Comparison of ENCODE assay signal across 1 cellular context in the genomic region with DNA sequence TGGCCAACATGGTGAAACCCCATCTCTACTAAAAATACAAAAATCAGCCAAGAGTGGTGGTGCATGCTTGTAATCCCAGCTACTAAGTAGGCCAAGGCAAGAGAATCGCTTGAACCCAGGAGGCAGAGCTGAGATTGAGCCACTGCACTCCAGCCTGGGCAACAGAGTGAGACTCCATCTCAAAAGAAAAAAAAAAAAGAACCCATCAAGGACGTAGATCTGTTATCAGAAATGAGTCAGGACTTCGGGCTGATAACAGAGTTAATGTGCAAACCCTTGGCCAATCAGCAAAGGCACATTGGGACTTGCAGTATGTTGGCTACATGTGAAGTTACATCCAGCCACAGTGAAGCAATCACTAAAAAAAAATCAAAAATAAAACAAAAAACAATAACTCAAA.
TF ChIP-seq lines count a peak whose summit lies in the region.

No MANE protein-coding gene starts in this region.

TF ChIP-seq in K562, 482 proteins besides CTCF, POLR2A, EP300 and RAD21 (continued from another document and continues in another):
- TF ChIP-seq, protein P1, sequence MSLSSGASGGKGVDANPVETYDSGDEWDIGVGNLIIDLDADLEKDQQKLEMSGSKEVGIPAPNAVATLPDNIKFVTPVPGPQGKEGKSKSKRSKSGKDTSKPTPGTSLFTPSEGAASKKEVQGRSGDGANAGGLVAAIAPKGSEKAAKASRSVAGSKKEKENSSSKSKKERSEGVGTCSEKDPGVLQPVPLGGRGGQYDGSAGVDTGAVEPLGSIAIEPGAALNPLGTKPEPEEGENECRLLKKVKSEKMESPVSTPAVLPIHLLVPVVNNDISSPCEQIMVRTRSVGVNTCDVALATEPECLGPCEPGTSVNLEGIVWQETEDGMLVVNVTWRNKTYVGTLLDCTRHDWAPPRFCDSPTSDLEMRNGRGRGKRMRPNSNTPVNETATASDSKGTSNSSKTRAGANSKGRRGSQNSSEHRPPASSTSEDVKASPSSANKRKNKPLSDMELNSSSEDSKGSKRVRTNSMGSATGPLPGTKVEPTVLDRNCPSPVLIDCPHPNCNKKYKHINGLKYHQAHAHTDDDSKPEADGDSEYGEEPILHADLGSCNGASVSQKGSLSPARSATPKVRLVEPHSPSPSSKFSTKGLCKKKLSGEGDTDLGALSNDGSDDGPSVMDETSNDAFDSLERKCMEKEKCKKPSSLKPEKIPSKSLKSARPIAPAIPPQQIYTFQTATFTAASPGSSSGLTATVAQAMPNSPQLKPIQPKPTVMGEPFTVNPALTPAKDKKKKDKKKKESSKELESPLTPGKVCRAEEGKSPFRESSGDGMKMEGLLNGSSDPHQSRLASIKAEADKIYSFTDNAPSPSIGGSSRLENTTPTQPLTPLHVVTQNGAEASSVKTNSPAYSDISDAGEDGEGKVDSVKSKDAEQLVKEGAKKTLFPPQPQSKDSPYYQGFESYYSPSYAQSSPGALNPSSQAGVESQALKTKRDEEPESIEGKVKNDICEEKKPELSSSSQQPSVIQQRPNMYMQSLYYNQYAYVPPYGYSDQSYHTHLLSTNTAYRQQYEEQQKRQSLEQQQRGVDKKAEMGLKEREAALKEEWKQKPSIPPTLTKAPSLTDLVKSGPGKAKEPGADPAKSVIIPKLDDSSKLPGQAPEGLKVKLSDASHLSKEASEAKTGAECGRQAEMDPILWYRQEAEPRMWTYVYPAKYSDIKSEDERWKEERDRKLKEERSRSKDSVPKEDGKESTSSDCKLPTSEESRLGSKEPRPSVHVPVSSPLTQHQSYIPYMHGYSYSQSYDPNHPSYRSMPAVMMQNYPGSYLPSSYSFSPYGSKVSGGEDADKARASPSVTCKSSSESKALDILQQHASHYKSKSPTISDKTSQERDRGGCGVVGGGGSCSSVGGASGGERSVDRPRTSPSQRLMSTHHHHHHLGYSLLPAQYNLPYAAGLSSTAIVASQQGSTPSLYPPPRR (CRISPR knock-in tag; IDR thresholded peaks at IDR 0.05; ENCODE audit: borderline replicate concordance): no peak
- TF ChIP-seq HDAC1 (IDR thresholded peaks at IDR 0.05) (no peak), ZNF133 (CRISPR knock-in tag; IDR thresholded peaks at IDR 0.05) (no peak), NFIC (IDR thresholded peaks at IDR 0.05) (no peak), ZNF12 (CRISPR knock-in tag; IDR thresholded peaks at IDR 0.05) (no peak), BRCA1 (IDR thresholded peaks at IDR 0.05) (no peak), BRCA1 (CRISPR knock-in tag; IDR thresholded peaks at IDR 0.05) (no peak), NFXL1 (CRISPR knock-in tag; IDR thresholded peaks at IDR 0.05) (no peak), SMARCC2 (IDR thresholded peaks at IDR 0.05; ENCODE audit: low read depth) (peak; percentile 29; the same call in 1 of the 2 replicates), BHLHE40 (IDR thresholded peaks at IDR 0.05; ENCODE audit: low read length) (no peak), ZKSCAN3 (CRISPR knock-in tag; IDR thresholded peaks at IDR 0.05) (no peak), HIVEP1 (CRISPR knock-in tag; IDR thresholded peaks at IDR 0.05) (no peak), TBL1XR1 (IDR thresholded peaks at IDR 0.05; ENCODE audit: low read length in 2 of 2) (no peak), ZNF644 (tag; IDR thresholded peaks at IDR 0.05; ENCODE audit: low read depth) (no peak), PHF20 (IDR thresholded peaks at IDR 0.05; ENCODE audit: partially characterized antibody) (no peak), ZNF507 (tag; conservative IDR thresholded peaks at IDR 0.05) (no peak), SUPT5H (IDR thresholded peaks at IDR 0.05) (no peak), NFATC3 (IDR thresholded peaks at IDR 0.05) (no peak), ZNF778 (CRISPR knock-in tag; IDR thresholded peaks at IDR 0.05) (no peak), ZNF354B (CRISPR knock-in tag; IDR thresholded peaks at IDR 0.05) (no peak), CSDE1 (IDR thresholded peaks at IDR 0.05) (no peak), IRF2 (CRISPR knock-in tag; IDR thresholded peaks at IDR 0.05) (no peak), TRIM24 (IDR thresholded peaks at IDR 0.05) (peak in 1 of 2 experiments; percentile 57; a peak in 1 of 4 replicates), PHF21A (IDR thresholded peaks at IDR 0.05; ENCODE audit: borderline replicate concordance, low read depth) (no peak), SRSF7 (optimal IDR thresholded peaks at IDR 0.05; ENCODE audit: low read depth, low read length) (no peak), NR2F6 (CRISPR knock-in tag; IDR thresholded peaks at IDR 0.05) (no peak), ZNF77 (CRISPR knock-in tag; IDR thresholded peaks at IDR 0.05) (no peak), ZNF282 (CRISPR knock-in tag; IDR thresholded peaks at IDR 0.05) (no peak), MYNN (IDR thresholded peaks at IDR 0.05) (no peak), MYNN (CRISPR knock-in tag; IDR thresholded peaks at IDR 0.05) (no peak), ZSCAN29 (IDR thresholded peaks at IDR 0.05) (no peak), TRIM28 (IDR thresholded peaks at IDR 0.05) (no peak), MTA1 (IDR thresholded peaks at IDR 0.05; ENCODE audit: borderline replicate concordance) (no peak), ZNF551 (CRISPR knock-in tag; IDR thresholded peaks at IDR 0.05) (no peak), ZNF780A (CRISPR knock-in tag; IDR thresholded peaks at IDR 0.05) (no peak)
- TF ChIP-seq, protein P2, sequence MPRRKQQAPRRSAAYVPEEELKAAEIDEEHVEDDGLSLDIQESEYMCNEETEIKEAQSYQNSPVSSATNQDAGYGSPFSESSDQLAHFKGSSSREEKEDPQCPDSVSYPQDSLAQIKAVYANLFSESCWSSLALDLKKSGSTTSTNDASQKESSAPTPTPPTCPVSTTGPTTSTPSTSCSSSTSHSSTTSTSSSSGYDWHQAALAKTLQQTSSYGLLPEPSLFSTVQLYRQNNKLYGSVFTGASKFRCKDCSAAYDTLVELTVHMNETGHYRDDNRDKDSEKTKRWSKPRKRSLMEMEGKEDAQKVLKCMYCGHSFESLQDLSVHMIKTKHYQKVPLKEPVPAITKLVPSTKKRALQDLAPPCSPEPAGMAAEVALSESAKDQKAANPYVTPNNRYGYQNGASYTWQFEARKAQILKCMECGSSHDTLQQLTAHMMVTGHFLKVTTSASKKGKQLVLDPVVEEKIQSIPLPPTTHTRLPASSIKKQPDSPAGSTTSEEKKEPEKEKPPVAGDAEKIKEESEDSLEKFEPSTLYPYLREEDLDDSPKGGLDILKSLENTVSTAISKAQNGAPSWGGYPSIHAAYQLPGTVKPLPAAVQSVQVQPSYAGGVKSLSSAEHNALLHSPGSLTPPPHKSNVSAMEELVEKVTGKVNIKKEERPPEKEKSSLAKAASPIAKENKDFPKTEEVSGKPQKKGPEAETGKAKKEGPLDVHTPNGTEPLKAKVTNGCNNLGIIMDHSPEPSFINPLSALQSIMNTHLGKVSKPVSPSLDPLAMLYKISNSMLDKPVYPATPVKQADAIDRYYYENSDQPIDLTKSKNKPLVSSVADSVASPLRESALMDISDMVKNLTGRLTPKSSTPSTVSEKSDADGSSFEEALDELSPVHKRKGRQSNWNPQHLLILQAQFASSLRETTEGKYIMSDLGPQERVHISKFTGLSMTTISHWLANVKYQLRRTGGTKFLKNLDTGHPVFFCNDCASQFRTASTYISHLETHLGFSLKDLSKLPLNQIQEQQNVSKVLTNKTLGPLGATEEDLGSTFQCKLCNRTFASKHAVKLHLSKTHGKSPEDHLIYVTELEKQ (CRISPR knock-in tag; IDR thresholded peaks at IDR 0.05): no peak
- TF ChIP-seq, protein P3, sequence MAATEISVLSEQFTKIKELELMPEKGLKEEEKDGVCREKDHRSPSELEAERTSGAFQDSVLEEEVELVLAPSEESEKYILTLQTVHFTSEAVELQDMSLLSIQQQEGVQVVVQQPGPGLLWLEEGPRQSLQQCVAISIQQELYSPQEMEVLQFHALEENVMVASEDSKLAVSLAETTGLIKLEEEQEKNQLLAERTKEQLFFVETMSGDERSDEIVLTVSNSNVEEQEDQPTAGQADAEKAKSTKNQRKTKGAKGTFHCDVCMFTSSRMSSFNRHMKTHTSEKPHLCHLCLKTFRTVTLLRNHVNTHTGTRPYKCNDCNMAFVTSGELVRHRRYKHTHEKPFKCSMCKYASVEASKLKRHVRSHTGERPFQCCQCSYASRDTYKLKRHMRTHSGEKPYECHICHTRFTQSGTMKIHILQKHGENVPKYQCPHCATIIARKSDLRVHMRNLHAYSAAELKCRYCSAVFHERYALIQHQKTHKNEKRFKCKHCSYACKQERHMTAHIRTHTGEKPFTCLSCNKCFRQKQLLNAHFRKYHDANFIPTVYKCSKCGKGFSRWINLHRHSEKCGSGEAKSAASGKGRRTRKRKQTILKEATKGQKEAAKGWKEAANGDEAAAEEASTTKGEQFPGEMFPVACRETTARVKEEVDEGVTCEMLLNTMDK (IDR thresholded peaks at IDR 0.05; ENCODE audit: borderline replicate concordance, insufficient read depth, low read depth, low read length, poor library complexity, severe bottlenecking): no peak
- TF ChIP-seq, protein P4, sequence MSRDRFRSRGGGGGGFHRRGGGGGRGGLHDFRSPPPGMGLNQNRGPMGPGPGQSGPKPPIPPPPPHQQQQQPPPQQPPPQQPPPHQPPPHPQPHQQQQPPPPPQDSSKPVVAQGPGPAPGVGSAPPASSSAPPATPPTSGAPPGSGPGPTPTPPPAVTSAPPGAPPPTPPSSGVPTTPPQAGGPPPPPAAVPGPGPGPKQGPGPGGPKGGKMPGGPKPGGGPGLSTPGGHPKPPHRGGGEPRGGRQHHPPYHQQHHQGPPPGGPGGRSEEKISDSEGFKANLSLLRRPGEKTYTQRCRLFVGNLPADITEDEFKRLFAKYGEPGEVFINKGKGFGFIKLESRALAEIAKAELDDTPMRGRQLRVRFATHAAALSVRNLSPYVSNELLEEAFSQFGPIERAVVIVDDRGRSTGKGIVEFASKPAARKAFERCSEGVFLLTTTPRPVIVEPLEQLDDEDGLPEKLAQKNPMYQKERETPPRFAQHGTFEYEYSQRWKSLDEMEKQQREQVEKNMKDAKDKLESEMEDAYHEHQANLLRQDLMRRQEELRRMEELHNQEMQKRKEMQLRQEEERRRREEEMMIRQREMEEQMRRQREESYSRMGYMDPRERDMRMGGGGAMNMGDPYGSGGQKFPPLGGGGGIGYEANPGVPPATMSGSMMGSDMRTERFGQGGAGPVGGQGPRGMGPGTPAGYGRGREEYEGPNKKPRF (IDR thresholded peaks at IDR 0.05; ENCODE audit: low read depth, low read length): no peak
- TF ChIP-seq, protein P5, sequence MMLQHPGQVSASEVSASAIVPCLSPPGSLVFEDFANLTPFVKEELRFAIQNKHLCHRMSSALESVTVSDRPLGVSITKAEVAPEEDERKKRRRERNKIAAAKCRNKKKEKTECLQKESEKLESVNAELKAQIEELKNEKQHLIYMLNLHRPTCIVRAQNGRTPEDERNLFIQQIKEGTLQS (IDR thresholded peaks at IDR 0.05): peak; percentile 56
- TF ChIP-seq, protein P5 (CRISPR knock-in tag; conservative IDR thresholded peaks at IDR 0.05): no peak
- TF ChIP-seq, protein P6, sequence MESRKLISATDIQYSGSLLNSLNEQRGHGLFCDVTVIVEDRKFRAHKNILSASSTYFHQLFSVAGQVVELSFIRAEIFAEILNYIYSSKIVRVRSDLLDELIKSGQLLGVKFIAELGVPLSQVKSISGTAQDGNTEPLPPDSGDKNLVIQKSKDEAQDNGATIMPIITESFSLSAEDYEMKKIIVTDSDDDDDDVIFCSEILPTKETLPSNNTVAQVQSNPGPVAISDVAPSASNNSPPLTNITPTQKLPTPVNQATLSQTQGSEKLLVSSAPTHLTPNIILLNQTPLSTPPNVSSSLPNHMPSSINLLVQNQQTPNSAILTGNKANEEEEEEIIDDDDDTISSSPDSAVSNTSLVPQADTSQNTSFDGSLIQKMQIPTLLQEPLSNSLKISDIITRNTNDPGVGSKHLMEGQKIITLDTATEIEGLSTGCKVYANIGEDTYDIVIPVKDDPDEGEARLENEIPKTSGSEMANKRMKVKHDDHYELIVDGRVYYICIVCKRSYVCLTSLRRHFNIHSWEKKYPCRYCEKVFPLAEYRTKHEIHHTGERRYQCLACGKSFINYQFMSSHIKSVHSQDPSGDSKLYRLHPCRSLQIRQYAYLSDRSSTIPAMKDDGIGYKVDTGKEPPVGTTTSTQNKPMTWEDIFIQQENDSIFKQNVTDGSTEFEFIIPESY (CRISPR knock-in tag; IDR thresholded peaks at IDR 0.05): no peak
- TF ChIP-seq, protein P7, sequence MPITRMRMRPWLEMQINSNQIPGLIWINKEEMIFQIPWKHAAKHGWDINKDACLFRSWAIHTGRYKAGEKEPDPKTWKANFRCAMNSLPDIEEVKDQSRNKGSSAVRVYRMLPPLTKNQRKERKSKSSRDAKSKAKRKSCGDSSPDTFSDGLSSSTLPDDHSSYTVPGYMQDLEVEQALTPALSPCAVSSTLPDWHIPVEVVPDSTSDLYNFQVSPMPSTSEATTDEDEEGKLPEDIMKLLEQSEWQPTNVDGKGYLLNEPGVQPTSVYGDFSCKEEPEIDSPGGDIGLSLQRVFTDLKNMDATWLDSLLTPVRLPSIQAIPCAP (CRISPR knock-in tag; IDR thresholded peaks at IDR 0.05; ENCODE audit: borderline replicate concordance): no peak
- TF ChIP-seq, protein P8, sequence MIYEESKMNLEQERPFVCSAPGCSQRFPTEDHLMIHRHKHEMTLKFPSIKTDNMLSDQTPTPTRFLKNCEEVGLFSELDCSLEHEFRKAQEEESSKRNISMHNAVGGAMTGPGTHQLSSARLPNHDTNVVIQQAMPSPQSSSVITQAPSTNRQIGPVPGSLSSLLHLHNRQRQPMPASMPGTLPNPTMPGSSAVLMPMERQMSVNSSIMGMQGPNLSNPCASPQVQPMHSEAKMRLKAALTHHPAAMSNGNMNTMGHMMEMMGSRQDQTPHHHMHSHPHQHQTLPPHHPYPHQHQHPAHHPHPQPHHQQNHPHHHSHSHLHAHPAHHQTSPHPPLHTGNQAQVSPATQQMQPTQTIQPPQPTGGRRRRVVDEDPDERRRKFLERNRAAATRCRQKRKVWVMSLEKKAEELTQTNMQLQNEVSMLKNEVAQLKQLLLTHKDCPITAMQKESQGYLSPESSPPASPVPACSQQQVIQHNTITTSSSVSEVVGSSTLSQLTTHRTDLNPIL (CRISPR knock-in tag; IDR thresholded peaks at IDR 0.05): no peak
- TF ChIP-seq, protein P9, sequence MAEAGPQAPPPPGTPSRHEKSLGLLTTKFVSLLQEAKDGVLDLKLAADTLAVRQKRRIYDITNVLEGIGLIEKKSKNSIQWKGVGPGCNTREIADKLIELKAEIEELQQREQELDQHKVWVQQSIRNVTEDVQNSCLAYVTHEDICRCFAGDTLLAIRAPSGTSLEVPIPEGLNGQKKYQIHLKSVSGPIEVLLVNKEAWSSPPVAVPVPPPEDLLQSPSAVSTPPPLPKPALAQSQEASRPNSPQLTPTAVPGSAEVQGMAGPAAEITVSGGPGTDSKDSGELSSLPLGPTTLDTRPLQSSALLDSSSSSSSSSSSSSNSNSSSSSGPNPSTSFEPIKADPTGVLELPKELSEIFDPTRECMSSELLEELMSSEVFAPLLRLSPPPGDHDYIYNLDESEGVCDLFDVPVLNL (CRISPR knock-in tag; IDR thresholded peaks at IDR 0.05; ENCODE audit: low read depth): no peak
- TF ChIP-seq, protein P10, sequence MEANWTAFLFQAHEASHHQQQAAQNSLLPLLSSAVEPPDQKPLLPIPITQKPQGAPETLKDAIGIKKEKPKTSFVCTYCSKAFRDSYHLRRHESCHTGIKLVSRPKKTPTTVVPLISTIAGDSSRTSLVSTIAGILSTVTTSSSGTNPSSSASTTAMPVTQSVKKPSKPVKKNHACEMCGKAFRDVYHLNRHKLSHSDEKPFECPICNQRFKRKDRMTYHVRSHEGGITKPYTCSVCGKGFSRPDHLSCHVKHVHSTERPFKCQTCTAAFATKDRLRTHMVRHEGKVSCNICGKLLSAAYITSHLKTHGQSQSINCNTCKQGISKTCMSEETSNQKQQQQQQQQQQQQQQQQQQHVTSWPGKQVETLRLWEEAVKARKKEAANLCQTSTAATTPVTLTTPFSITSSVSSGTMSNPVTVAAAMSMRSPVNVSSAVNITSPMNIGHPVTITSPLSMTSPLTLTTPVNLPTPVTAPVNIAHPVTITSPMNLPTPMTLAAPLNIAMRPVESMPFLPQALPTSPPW (CRISPR knock-in tag; IDR thresholded peaks at IDR 0.05): no peak
